Comparison of ENCODE assay signal across 8 cellular contexts in genomic region chr17:27332485-27333409, GRCh38. TPM values are rescaled to one million over a fixed set of nuclear protein-coding genes. Genes with fewer than 3 reads are reported as not detected.
DNase-seq lines count a peak whose midpoint lies in the region; ATAC-seq and TF ChIP-seq lines count a peak whose summit lies in the region.

No MANE protein-coding gene starts in this region.

- H3K27me3 ChIP-seq in CD4-positive, alpha-beta T cell (ENCODE audit: control insufficient read depth, insufficient read depth, low read length) = no peaks in the 10 kb centered on the region

- DNase-seq in CD4-positive, alpha-beta T cell = peak; percentile 73 to 92 (median 84)
- DNase-seq in NCI-H82 treated with DMSO at 0.1 percent for 48 hours (lab: John Stamatoyannopoulos, UW; ENCODE audit: unreplicated experiment) = peak; percentile 89
- peak; percentile 92 for DNase-seq in activated CD8-positive, alpha-beta T cell treated with anti-CD3 and anti-CD28 coated beads, Interleukin-2, amount 10 ng/mL, durations not matched to agents 7 days and 5 days
- DNase-seq in effector CD4-positive, alpha-beta T cell = peak; percentile 83
- DNase-seq in medulla oblongata (ENCODE audit: extremely low spot score) = peak; percentile 99
- peak; percentile 81 to 87 (median 86) for DNase-seq in stimulated activated CD4-positive, alpha-beta T cell treated with anti-CD3 and anti-CD28 coated beads, TNF-alpha, amount 100 ng/mL, for 48 hours (ENCODE audit: low read depth in 3 of 3)

- intact Hi-C loops in CD4-positive, alpha-beta T cell (cut with DNase I, micrococcal nuclease) = loop anchor here (1.0 to 2.0 kb wide), 3 partner anchors 38 to 96 kb away; partner anchors contain the start of gene WSB1 (in 1 of the 2)

- no peaks in the 10 kb centered on the region for H3K36me3 Mint-ChIP-seq in CD4-positive, alpha-beta T cell (ENCODE audit: low read depth)
- H3K36me3 Mint-ChIP-seq in activated CD8-positive, alpha-beta T cell treated with anti-CD3 and anti-CD28 coated beads, Interleukin-2, amount 10 ng/mL, durations not matched to agents 7 days and 5 days (ENCODE audit: low read depth) = no peaks in the 10 kb centered on the region

- peak overlapping the region; percentile 88 for H3K27ac Mint-ChIP-seq in CD4-positive, alpha-beta T cell
- peak overlapping the region; percentile 75 for H3K27ac Mint-ChIP-seq in activated CD8-positive, alpha-beta T cell treated with anti-CD3 and anti-CD28 coated beads, Interleukin-2, amount 10 ng/mL, durations not matched to agents 7 days and 5 days

- no peak overlapping the region for H3K27ac ChIP-seq in CD4-positive, alpha-beta T cell (ENCODE audit: low read depth, low read length)

- CTCF ChIA-PET in CD4-positive, alpha-beta T cell (lab: Charles Lee) = interaction anchor here (0.6 to 4.4 kb wide), 16 partner anchors 11 to 269 kb away, joined by 3 to 75 read pairs (median 6); partner anchors contain the start of gene WSB1
- CTCF ChIA-PET in activated CD8-positive, alpha-beta T cell treated with anti-CD3 and anti-CD28 coated beads, Interleukin-2, amount 10 ng/mL, durations not matched to agents 7 days and 5 days (lab: Charles Lee) = interaction anchor here (0.8 to 3.7 kb wide), 27 partner anchors 9 to 268 kb away, joined by 3 to 116 read pairs (median 6); partner anchors contain the start of genes KSR1 and WSB1

- H3K9me3 Mint-ChIP-seq in CD4-positive, alpha-beta T cell = no peaks in the 10 kb centered on the region
- H3K9me3 Mint-ChIP-seq in activated CD8-positive, alpha-beta T cell treated with anti-CD3 and anti-CD28 coated beads, Interleukin-2, amount 10 ng/mL, durations not matched to agents 7 days and 5 days (ENCODE audit: insufficient read depth) = no peaks in the 10 kb centered on the region

- peak; percentile 84 for ATAC-seq in CD4-positive, alpha-beta T cell (ENCODE audit: poor library complexity)
- ATAC-seq in GM19397 (IDR thresholded peaks at IDR 0.05; ENCODE audit: unreplicated experiment) (peak; percentile 88), HG03565 (IDR thresholded peaks at IDR 0.05; ENCODE audit: unreplicated experiment) (peak; percentile 84)
- ATAC-seq in activated CD8-positive, alpha-beta T cell treated with anti-CD3 and anti-CD28 coated beads, Interleukin-2, amount 10 ng/mL, durations not matched to agents 7 days and 5 days = peak; percentile 98

- H3K4me3 Mint-ChIP-seq in CD4-positive, alpha-beta T cell = peak overlapping the region; percentile 88
- H3K4me3 Mint-ChIP-seq in activated CD8-positive, alpha-beta T cell treated with anti-CD3 and anti-CD28 coated beads, Interleukin-2, amount 10 ng/mL, durations not matched to agents 7 days and 5 days = peak overlapping the region; percentile 66

- H3K27me3 Mint-ChIP-seq in CD4-positive, alpha-beta T cell = no peaks in the 10 kb centered on the region
- H3K27me3 Mint-ChIP-seq in activated CD8-positive, alpha-beta T cell treated with anti-CD3 and anti-CD28 coated beads, Interleukin-2, amount 10 ng/mL, durations not matched to agents 7 days and 5 days (ENCODE audit: low read depth) = no peaks in the 10 kb centered on the region

- TF ChIP-seq CTCF in CD4-positive, alpha-beta T cell (IDR thresholded peaks at IDR 0.05) = peak; percentile 74

- no peaks in the 10 kb centered on the region for H3K9me3 ChIP-seq in CD4-positive, alpha-beta T cell (ENCODE audit: control insufficient read depth, low read length)

- POLR2A ChIA-PET in CD4-positive, alpha-beta T cell (lab: Charles Lee) = interaction anchor here (0.7 to 2.5 kb wide), 6 partner anchors 13 to 475 kb away, joined by 3 to 41 read pairs (median 3); partner anchors contain the start of gene WSB1
- POLR2A ChIA-PET in activated CD8-positive, alpha-beta T cell treated with anti-CD3 and anti-CD28 coated beads, Interleukin-2, amount 10 ng/mL, durations not matched to agents 7 days and 5 days (lab: Charles Lee) = interaction anchor here (0.5 to 3.1 kb wide), 4 partner anchors 38 to 212 kb away, joined by 3 to 37 read pairs (median 4); partner anchors contain the start of gene WSB1

- H3K4me1 Mint-ChIP-seq in CD4-positive, alpha-beta T cell (ENCODE audit: low read depth) = peaks cover 26% of the 10 kb centered on the region
- peaks cover 21% of the 10 kb centered on the region for H3K4me1 Mint-ChIP-seq in activated CD8-positive, alpha-beta T cell treated with anti-CD3 and anti-CD28 coated beads, Interleukin-2, amount 10 ng/mL, durations not matched to agents 7 days and 5 days (ENCODE audit: low read depth)

RNA-seq across cellular contexts. Expression of gene WSB1, which starts 38.8 kb away (rescaled TPM):
- total RNA-seq in CD4-positive, alpha-beta T cell = 100 to 1,000 TPM in 1 of 2 experiments, 10 to 100 TPM in 1; 99.4 to 104 TPM
- total RNA-seq in activated CD8-positive, alpha-beta T cell treated with anti-CD3 and anti-CD28 coated beads, Interleukin-2, amount 10 ng/mL, durations not matched to agents 7 days and 5 days = 100 to 1,000 TPM; 118 to 121 TPM
